17 cellular contexts compared by ENCODE assay signal in the genomic region with DNA sequence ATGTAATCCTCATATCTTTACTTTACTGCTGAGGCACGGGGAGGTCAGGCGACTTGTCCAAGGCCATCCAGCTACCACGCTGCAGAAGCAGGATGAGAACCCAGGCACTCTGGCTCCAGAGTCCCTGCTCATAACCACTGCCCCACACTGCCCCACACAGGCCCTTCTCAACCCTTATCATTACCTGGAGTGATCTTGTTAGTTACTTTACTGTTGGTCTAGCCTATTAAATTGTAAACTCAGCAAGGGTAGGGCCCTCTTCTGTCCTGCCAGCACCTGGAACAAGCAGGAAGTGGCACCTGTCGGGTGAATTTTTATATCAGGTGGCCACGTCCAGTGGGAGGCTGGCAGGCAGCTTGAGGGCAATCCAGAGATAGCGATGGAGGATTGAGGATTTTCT. TPM values are rescaled to one million over a fixed set of nuclear protein-coding genes. Genes with fewer than 3 reads are reported as not detected.
DNase-seq lines count a peak whose midpoint lies in the region; ATAC-seq, FAIRE-seq and TF ChIP-seq lines count a peak whose summit lies in the region.
"Had no signal": no experiment of that assay in that cellular context is flagged by ENCODE, and none has a peak within 500 bp of the region (broad histone marks: within the 10 kb centered on the region; RNA-seq: fewer than 3 reads in every experiment).

No MANE protein-coding gene starts in this region.

- 96% methylated on average over 6 of the region's 6 CpGs; no CpG with 5 or more reads in 1 of the 2 experiments for WGBS in H1 (ENCODE audit: extremely low coverage in 1 of 2, insufficient coverage in 1 of 2, insufficient read length in 1 of 2, insufficient replicate concordance in 2 of 2, low coverage in 1 of 2, low lambda C conversion rate in 2 of 2, missing lambda C conversion rate in 1 of 2), 2 experiments

- intact Hi-C loops in mucosa of descending colon (cut with DNase I, micrococcal nuclease) = no loop called here

- no peak overlapping the region for H3K4me2 ChIP-seq in H1 (ENCODE audit: insufficient read depth in 1 of 2, low read depth in 2 of 2, low read length in 2 of 2)

- no peak overlapping the region for H3K56ac ChIP-seq in H1 (replicated peaks; ENCODE audit: insufficient read length, low read depth, low read length)

- H3K9ac ChIP-seq in H1 (replicated peaks in 1 of 4; ENCODE audit: extremely low read depth in 1 of 4, low read depth in 3 of 4, low read length in 3 of 4) = no peak overlapping the region
- H3K9ac ChIP-seq: GM23248 had no signal

- H3K23ac ChIP-seq in H1 (ENCODE audit: insufficient read length) = no peak overlapping the region

- no peak overlapping the region for H4K91ac ChIP-seq in H1 (replicated peaks; ENCODE audit: insufficient read length, low read length)

- H3K27me3 ChIP-seq in H1 (replicated peaks in 1 of 4; ENCODE audit: control insufficient read depth in 3 of 4, extremely low read depth in 1 of 4, insufficient read depth in 3 of 4, low read length in 3 of 4) = peaks cover 0 to 11% (median 2%) of the 10 kb centered on the region in 4 experiments; a peak in 5 of 7 replicates

- H2BK120ac ChIP-seq in H1 (replicated peaks; ENCODE audit: low read depth, low read length) = no peak overlapping the region

- H3K18ac ChIP-seq in H1 (ENCODE audit: extremely low read depth, low read length) = no peak overlapping the region

- no peak overlapping the region for H2AFZ ChIP-seq in H1 (ENCODE audit: low read length)
- H2AFZ ChIP-seq: GM23248 had no signal

- ATAC-seq in mucosa of descending colon = peak; percentile 72
- ATAC-seq in GM19035 (IDR thresholded peaks at IDR 0.05; ENCODE audit: unreplicated experiment) = no peak
- ATAC-seq: CD8-positive, alpha-beta T cell had no signal

- H3K9me3 ChIP-seq in H1 (ENCODE audit: insufficient read depth in 2 of 2, low read depth in 1 of 2, low read length in 1 of 2) = no peaks in the 10 kb centered on the region
- H3K9me3 ChIP-seq in mucosa of descending colon = no peaks in the 10 kb centered on the region

- no peak overlapping the region for H3K14ac ChIP-seq in H1 (ENCODE audit: insufficient read length)

- no peak overlapping the region; the same call in 1 of the 2 replicates for H2AK5ac ChIP-seq in H1 (ENCODE audit: low read depth, low read length)

- DNase-seq in HT-29 (ENCODE audit: low spot score) (peak; percentile 19), H1 (ENCODE audit: low read depth in 1 of 2, low spot score in 2 of 2) (no peak), mucosa of descending colon (peak in 2 of 3 donors; percentile 43 to 55), hypothalamus (lab: John Stamatoyannopoulos, UW) (no peak), T-helper 1 cell (no peak), HEK293T (ENCODE audit: extremely low spot score) (no peak)
- DNase-seq: CD8-positive, alpha-beta T cell; COR-L47; DMS53; GM23248; H7 had no signal

- H3K79me1 ChIP-seq in H1 (ENCODE audit: low read depth, low read length) = no peaks in the 10 kb centered on the region

- peaks cover 0 to 13% (median 6%) of the 10 kb centered on the region in 4 experiments; a peak in 5 of 7 replicates for H3K4me1 ChIP-seq in H1 (replicated peaks in 1 of 4; ENCODE audit: control insufficient read depth in 3 of 4, insufficient read depth in 4 of 4, low read length in 3 of 4)
- peaks cover 5% of the 10 kb centered on the region for H3K4me1 ChIP-seq in mucosa of descending colon (ENCODE audit: low read depth)

- TF ChIP-seq RAD21 in H1 (IDR thresholded peaks at IDR 0.05 in 1 of 2, conservative IDR thresholded peaks at IDR 0.05 in 1 of 2; ENCODE audit: low read depth in 2 of 2, low read length in 2 of 2) = no peak

- H3K79me2 ChIP-seq in H1 (ENCODE audit: control insufficient read depth in 1 of 2, insufficient read depth in 2 of 2, low read length in 2 of 2) = no peaks in the 10 kb centered on the region

- no peak overlapping the region for H4K8ac ChIP-seq in H1 (ENCODE audit: extremely low read depth, insufficient read depth, low read length)

- H2BK12ac ChIP-seq in H1 (ENCODE audit: low read depth, low read length) = no peak overlapping the region

- no peak overlapping the region for H3K4me3 ChIP-seq in H1 (ENCODE audit: extremely low read depth in 1 of 4, insufficient read depth in 2 of 4, low read depth in 3 of 4, low read length in 4 of 4)
- no peak overlapping the region for H3K4me3 ChIP-seq in mucosa of descending colon
- H3K4me3 ChIP-seq: GM23248 had no signal

- no peak overlapping the region for H2BK5ac ChIP-seq in H1 (ENCODE audit: low read depth, low read length)

- H4K5ac ChIP-seq in H1 (ENCODE audit: insufficient read length, low read depth, low read length) = no peak overlapping the region

- CTCF ChIA-PET in H1 (lab: Charles Lee; ENCODE audit: partially characterized antibody) (interaction anchor here (1.0 to 12.4 kb wide), 7 partner anchors 9 to 76 kb away, joined by 3 to 107 read pairs (median 15); no protein-coding TSS in a partner anchor), HEK293T (lab: Yijun Ruan, JAX) (interaction anchor here (0.6 to 1.3 kb wide), 3 partner anchors 24 to 912 kb away, joined by 3 read pairs; no protein-coding TSS in a partner anchor)

- no peaks in the 10 kb centered on the region; the same call in 1 of the 2 replicates for H3K23me2 ChIP-seq in H1 (ENCODE audit: low read depth, low read length)

- TF ChIP-seq POLR2A in H1 (IDR thresholded peaks at IDR 0.05; ENCODE audit: control extremely low read depth in 1 of 2, low read depth in 2 of 2, low read length in 2 of 2) = no peak

- TF ChIP-seq CTCF in 22Rv1 (IDR thresholded peaks at IDR 0.05) = no peak
- TF ChIP-seq CTCF in H1 (IDR thresholded peaks at IDR 0.05; ENCODE audit: control extremely low read depth in 1 of 3, insufficient read depth in 1 of 3, low read depth in 1 of 3, low read length in 3 of 3) = no peak
- TF ChIP-seq CTCF in mucosa of descending colon (IDR thresholded peaks at IDR 0.05) = no peak

- H3K27ac ChIP-seq in 22Rv1 (peak overlapping the region; percentile 87), H1 (ENCODE audit: low read depth, low read length) (no peak overlapping the region)
- H3K27ac ChIP-seq: GM23248 had no signal

- POLR2A ChIA-PET in H1 (lab: Charles Lee; ENCODE audit: partially characterized antibody) (interaction anchor here (0.6 kb wide), 1 partner anchor 57 kb away, joined by 4 read pairs; no protein-coding TSS in a partner anchor), HEK293T (lab: Yijun Ruan, JAX) (interaction anchor here (2.7 kb wide), 1 partner anchor 49 kb away, joined by 6 read pairs; the partner anchor contains the start of gene BCDIN3D)

- no peak overlapping the region for H3K4ac ChIP-seq in H1 (replicated peaks; ENCODE audit: insufficient read length, low read depth, low read length)

- H2BK15ac ChIP-seq in H1 (ENCODE audit: low read length) = no peak overlapping the region

- no peak for TF ChIP-seq EP300 in H1 (IDR thresholded peaks at IDR 0.05; ENCODE audit: borderline replicate concordance in 1 of 2, low read depth in 2 of 2, low read length in 2 of 2)

- 0 out of 2 replicates have a peak overlapping the region, but pooled peaks have one; percentile 27 for H2BK20ac ChIP-seq in H1 (ENCODE audit: low read length)

- H4K20me1 ChIP-seq in H1 (replicated peaks in 1 of 2; ENCODE audit: control insufficient read depth in 1 of 2, insufficient read depth in 2 of 2, low read length in 2 of 2) = no peaks in the 10 kb centered on the region

- H3K36me3 ChIP-seq in H1 (ENCODE audit: control insufficient read depth in 2 of 4, insufficient read depth in 4 of 4, low read length in 3 of 4) (no peaks in the 10 kb centered on the region), mucosa of descending colon (ENCODE audit: low read depth) (no peaks in the 10 kb centered on the region)

- FAIRE-seq in H1 (lab: Jason Lieb, UNC) = no peak
- FAIRE-seq: D721Med had no signal

TF ChIP-seq in H1, 55 proteins besides CTCF, POLR2A, EP300 and RAD21 (continues in another document):
- no peak for TF ChIP-seq ASH2L (IDR thresholded peaks at IDR 0.05; ENCODE audit: low read length)

TF ChIP-seq in HEK293T, 16 proteins besides CTCF, POLR2A, EP300 and RAD21 (continues in another document):
- TF ChIP-seq FOXM1 (IDR thresholded peaks at IDR 0.05; ENCODE audit: borderline replicate concordance) = no peak

RNA-seq across cellular contexts. Expression of gene FAIM2, which starts 12.2 kb away (rescaled TPM):
- 0.58 and 0.63 TPM in 2 replicates for total RNA-seq in HT-29 (2014; rRNA removed; shearing (Covaris generic))
- total RNA-seq in H1 (2021; fragmentation: NEBNext Ultra II Directional; extraction: Animal tissue kit (Norgen Biotek cat#: 25700)) = 0.89 and 1.4 TPM in 2 replicates
- 1.3 and 3.1 TPM in 2 replicates for polyA plus RNA-seq in H1 (2011; rRNA removed)
- 1.2 TPM for polyA plus RNA-seq in H1 (2011; cell fraction: cytosol; rRNA removed)
- polyA plus RNA-seq in H1 (2011; cell fraction: nucleus; rRNA removed) = 3.7 TPM
- 0.22 to 1.3 TPM (median 0.64 TPM) in 4 replicates for polyA plus RNA-seq in H1 (2012, experiment 1 of 2)
- polyA plus RNA-seq in H1 (2012, experiment 2 of 2) = 0.18 TPM
- polyA plus RNA-seq in H1 (2013, experiment 1 of 2) = 0.39 TPM
- polyA plus RNA-seq in H1 (2013, experiment 2 of 2) = 0.33 TPM
- 1.2 and 2.2 TPM in 2 replicates for polyA minus RNA-seq in H1 (2011; rRNA and poly(A)+ RNA removed)
- 2.2 TPM for polyA minus RNA-seq in H1 (2011; cell fraction: cytosol; rRNA and poly(A)+ RNA removed)
- 0.70 TPM for polyA minus RNA-seq in H1 (2011; cell fraction: nucleus; rRNA and poly(A)+ RNA removed)
- 10 to 100 TPM in 1 of 3 donors, 1 to 10 TPM in 1, under 1 TPM in 1; 0.67 to 12.9 (median 2.5) TPM for total RNA-seq in mucosa of descending colon
- total RNA-seq: A673; CD8-positive, alpha-beta T cell; H7 had no signal
- polyA plus RNA-seq: CD14-positive monocyte had no signal

RNA-seq across cellular contexts. Expression of gene BCDIN3D, which starts 48.6 kb away (rescaled TPM):
- 2.5 and 2.9 TPM in 2 replicates for total RNA-seq in HT-29 (2014; rRNA removed; shearing (Covaris generic))
- 2.4 and 2.5 TPM in 2 replicates for total RNA-seq in H1 (2021; fragmentation: NEBNext Ultra II Directional; extraction: Animal tissue kit (Norgen Biotek cat#: 25700))
- polyA plus RNA-seq in H1 (2011; rRNA removed) = 1.6 TPM in 2 replicates
- polyA plus RNA-seq in H1 (2011; cell fraction: cytosol; rRNA removed) = 2.0 TPM
- polyA plus RNA-seq in H1 (2011; cell fraction: nucleus; rRNA removed) = 1.5 TPM
- 1.7 to 3.4 TPM (median 2.0 TPM) in 4 replicates for polyA plus RNA-seq in H1 (2012, experiment 1 of 2)
- 1.7 TPM for polyA plus RNA-seq in H1 (2012, experiment 2 of 2)
- 2.2 TPM for polyA plus RNA-seq in H1 (2013, experiment 1 of 2)
- polyA plus RNA-seq in H1 (2013, experiment 2 of 2) = 2.5 TPM
- 2.4 and 2.7 TPM in 2 replicates for polyA minus RNA-seq in H1 (2011; rRNA and poly(A)+ RNA removed)
- 0.59 TPM for polyA minus RNA-seq in H1 (2011; cell fraction: cytosol; rRNA and poly(A)+ RNA removed)
- polyA minus RNA-seq in H1 (2011; cell fraction: nucleus; rRNA and poly(A)+ RNA removed) = 1.3 TPM
- 1 to 10 TPM; 3.0 to 5.0 (median 3.7) TPM for total RNA-seq in mucosa of descending colon

RNA-seq across cellular contexts. Expression of gene AQP2, which starts 59.1 kb away (rescaled TPM):
- 0.10 and 0.21 TPM in 2 replicates for total RNA-seq in HT-29 (2014; rRNA removed; shearing (Covaris generic))
- total RNA-seq in H1 (2021; fragmentation: NEBNext Ultra II Directional; extraction: Animal tissue kit (Norgen Biotek cat#: 25700)) = not detected in 2 replicates
- polyA plus RNA-seq in H1 (2011; rRNA removed) = 0.02 TPM in 1 of 2 replicates, not detected in the other
- polyA plus RNA-seq in H1 (2011; cell fraction: cytosol; rRNA removed) = not detected
- polyA plus RNA-seq in H1 (2011; cell fraction: nucleus; rRNA removed) = 0.06 TPM
- polyA plus RNA-seq in H1 (2012, experiment 1 of 2) = not detected in 4 replicates
- polyA plus RNA-seq in H1 (2012, experiment 2 of 2) = not detected
- polyA plus RNA-seq in H1 (2013, experiment 1 of 2) = not detected
- polyA plus RNA-seq in H1 (2013, experiment 2 of 2) = not detected
- 0.05 and 0.06 TPM in 2 replicates for polyA minus RNA-seq in H1 (2011; rRNA and poly(A)+ RNA removed)
- polyA minus RNA-seq in H1 (2011; cell fraction: cytosol; rRNA and poly(A)+ RNA removed) = not detected
- polyA minus RNA-seq in H1 (2011; cell fraction: nucleus; rRNA and poly(A)+ RNA removed) = 0.20 TPM
- total RNA-seq in mucosa of descending colon = not detected
- total RNA-seq: A673; CD8-positive, alpha-beta T cell; GM23248; H7 had no signal
- polyA plus RNA-seq: BJ, CD14-positive monocyte, GM23248 had no signal

Comparison
In these comparisons a context has a peak if more than half of its experiments do, and no peak if none do; other contexts are left out.
1. DNase-seq: peak in HT-29 (single experiment) and mucosa of descending colon (2 of 3); none in H1 (0 of 2), hypothalamus (0 of 51), T-helper 1 cell (0 of 5) and HEK293T (single experiment).